Comparison of ENCODE assay signal across 8 cellular contexts in genomic region chr21:44872266-44872567, GRCh38. TPM values are rescaled to one million over a fixed set of nuclear protein-coding genes. Genes with fewer than 3 reads are reported as not detected.
DNase-seq lines count a peak whose midpoint lies in the region; ATAC-seq, FAIRE-seq and TF ChIP-seq lines count a peak whose summit lies in the region.

No MANE protein-coding gene starts in this region.

- peak overlapping the region; percentile 74 to 87 for H3K4me3 ChIP-seq in DND-41 (ENCODE audit: low read depth in 1 of 2, low read length in 2 of 2)
- peak overlapping the region; percentile 84 to 99 (median 96) for H3K4me3 ChIP-seq in esophagus muscularis mucosa

- no peak overlapping the region for H2AFZ ChIP-seq in DND-41 (ENCODE audit: low read depth, low read length)

- peaks cover 62% of the 10 kb centered on the region for H3K79me2 ChIP-seq in DND-41 (ENCODE audit: insufficient read depth, low read length)

- intact Hi-C loops in esophagus muscularis mucosa (cut with DNase I): loop anchor here (5.0 kb wide), 1 partner anchor 55 kb away; the partner anchor contains the start of gene SUMO3

- H3K36me3 Mint-ChIP-seq in progenitor cell of endocrine pancreas (ENCODE audit: insufficient read depth): no peaks in the 10 kb centered on the region

- TF ChIP-seq POLR2A in esophagus muscularis mucosa (IDR thresholded peaks at IDR 0.05; ENCODE audit: low read depth): no peak

- ATAC-seq in DND-41 (ENCODE audit: insufficient read depth, low read depth) (no peak), GM18873 (IDR thresholded peaks at IDR 0.05; ENCODE audit: low FRiP score, unreplicated experiment) (no peak), HG02938 (IDR thresholded peaks at IDR 0.05; ENCODE audit: unreplicated experiment) (no peak)

- H3K4me3 Mint-ChIP-seq in progenitor cell of endocrine pancreas (ENCODE audit: low read depth): peak overlapping the region; percentile 93

- no peak for DNase-seq in DND-41
- peak; percentile 25 for DNase-seq in RCC 7860 (ENCODE audit: low spot score)
- DNase-seq in esophagus muscularis mucosa (ENCODE audit: extremely low spot score): no peak
- DNase-seq in progenitor cell of endocrine pancreas (ENCODE audit: low spot score, unreplicated experiment): no peak
- no peak for DNase-seq in NCI-H345 (lab: John Stamatoyannopoulos, UW)
- DNase-seq in AG20443 (ENCODE audit: low spot score): no peak

- peaks cover 63% of the 10 kb centered on the region for H3K4me1 ChIP-seq in DND-41 (ENCODE audit: insufficient read depth, low read length)
- peaks cover 62 to 80% (median 74%) of the 10 kb centered on the region in 4 donors for H3K4me1 ChIP-seq in esophagus muscularis mucosa

- peaks cover 19% of the 10 kb centered on the region for H3K27me3 ChIP-seq in DND-41 (ENCODE audit: insufficient read depth, low read length, poor library complexity)
- H3K27me3 ChIP-seq in esophagus muscularis mucosa: no peaks in the 10 kb centered on the region

- H3K4me2 ChIP-seq in DND-41 (ENCODE audit: insufficient read depth, low read length): peak overlapping the region; percentile 99

- H3K9ac ChIP-seq in DND-41 (ENCODE audit: low read depth, low read length): peak overlapping the region; percentile 77

- H3K27ac ChIP-seq in DND-41 (ENCODE audit: low read length): peak overlapping the region; percentile 64
- H3K27ac ChIP-seq in esophagus muscularis mucosa (replicated peaks in 1 of 4): peak overlapping the region; percentile 96 to 98 (median 97)

- H3K27me3 Mint-ChIP-seq in progenitor cell of endocrine pancreas: peaks cover 24% of the 10 kb centered on the region

- H3K9me3 ChIP-seq in DND-41 (ENCODE audit: insufficient read depth, low read length, severe bottlenecking) (no peaks in the 10 kb centered on the region), esophagus muscularis mucosa (no peaks in the 10 kb centered on the region)

- H3K27ac Mint-ChIP-seq in progenitor cell of endocrine pancreas: peak overlapping the region; percentile 96

- peaks cover 47% of the 10 kb centered on the region for H3K4me1 Mint-ChIP-seq in progenitor cell of endocrine pancreas (ENCODE audit: low read depth)

- no peak for FAIRE-seq in RCC 7860 (lab: Jason Lieb, UNC)

- 5% methylated on average over 3 of the region's 3 CpGs for WGBS in esophagus muscularis mucosa

- TF ChIP-seq CTCF in DND-41 (IDR thresholded peaks at IDR 0.05; ENCODE audit: borderline replicate concordance, extremely low read depth, low read length, poor library complexity, severe bottlenecking) (no peak), esophagus muscularis mucosa (IDR thresholded peaks at IDR 0.05) (peak in 1 of 3 experiments; percentile 3), progenitor cell of endocrine pancreas (IDR thresholded peaks at IDR 0.05; ENCODE audit: unreplicated experiment) (peak; percentile 24)

- no peak for TF ChIP-seq EP300 in esophagus muscularis mucosa (IDR thresholded peaks at IDR 0.05)

- H4K20me1 ChIP-seq in DND-41 (ENCODE audit: insufficient read depth, low read length): peaks cover 55% of the 10 kb centered on the region

- H3K36me3 ChIP-seq in DND-41 (ENCODE audit: insufficient read depth, low read length): peaks cover 10% of the 10 kb centered on the region
- H3K36me3 ChIP-seq in esophagus muscularis mucosa: no peaks in the 10 kb centered on the region

- no peaks in the 10 kb centered on the region for H3K9me3 Mint-ChIP-seq in progenitor cell of endocrine pancreas (ENCODE audit: low read depth)

RNA-seq across cellular contexts. Expression of gene PTTG1IP, which starts 1.3 kb away (rescaled TPM):
- total RNA-seq in esophagus muscularis mucosa: 100 to 1,000 TPM; 222 to 382 (median 302) TPM
- total RNA-seq in progenitor cell of endocrine pancreas: 221 and 226 TPM in 2 replicates

RNA-seq across cellular contexts. Expression of gene ITGB2, which starts 48.5 kb away (rescaled TPM):
- total RNA-seq in esophagus muscularis mucosa (100 to 1,000 TPM in 1 of 4 donors, 10 to 100 TPM in 3; 33.2 to 110 (median 44.0) TPM), progenitor cell of endocrine pancreas (0.41 and 0.47 TPM in 2 replicates)

RNA-seq across cellular contexts. Expression of gene SUMO3, which starts 54.4 kb away (rescaled TPM):
- total RNA-seq in esophagus muscularis mucosa: 10 to 100 TPM; 46.1 to 52.2 (median 48.6) TPM
- total RNA-seq in progenitor cell of endocrine pancreas: 65.0 and 73.5 TPM in 2 replicates

Comparison
In these comparisons a context has a peak if more than half of its experiments do, and no peak if none do; other contexts are left out.
1. RNA of gene ITGB2, which starts 48.5 kb away (total RNA-seq): 33.2 to 110 TPM in esophagus muscularis mucosa; 0.41 to 0.47 TPM in progenitor cell of endocrine pancreas; every median in the first group is over 10 times any median in the second.